Comparison of ENCODE assay signal across 8 cellular contexts in the genomic region with DNA sequence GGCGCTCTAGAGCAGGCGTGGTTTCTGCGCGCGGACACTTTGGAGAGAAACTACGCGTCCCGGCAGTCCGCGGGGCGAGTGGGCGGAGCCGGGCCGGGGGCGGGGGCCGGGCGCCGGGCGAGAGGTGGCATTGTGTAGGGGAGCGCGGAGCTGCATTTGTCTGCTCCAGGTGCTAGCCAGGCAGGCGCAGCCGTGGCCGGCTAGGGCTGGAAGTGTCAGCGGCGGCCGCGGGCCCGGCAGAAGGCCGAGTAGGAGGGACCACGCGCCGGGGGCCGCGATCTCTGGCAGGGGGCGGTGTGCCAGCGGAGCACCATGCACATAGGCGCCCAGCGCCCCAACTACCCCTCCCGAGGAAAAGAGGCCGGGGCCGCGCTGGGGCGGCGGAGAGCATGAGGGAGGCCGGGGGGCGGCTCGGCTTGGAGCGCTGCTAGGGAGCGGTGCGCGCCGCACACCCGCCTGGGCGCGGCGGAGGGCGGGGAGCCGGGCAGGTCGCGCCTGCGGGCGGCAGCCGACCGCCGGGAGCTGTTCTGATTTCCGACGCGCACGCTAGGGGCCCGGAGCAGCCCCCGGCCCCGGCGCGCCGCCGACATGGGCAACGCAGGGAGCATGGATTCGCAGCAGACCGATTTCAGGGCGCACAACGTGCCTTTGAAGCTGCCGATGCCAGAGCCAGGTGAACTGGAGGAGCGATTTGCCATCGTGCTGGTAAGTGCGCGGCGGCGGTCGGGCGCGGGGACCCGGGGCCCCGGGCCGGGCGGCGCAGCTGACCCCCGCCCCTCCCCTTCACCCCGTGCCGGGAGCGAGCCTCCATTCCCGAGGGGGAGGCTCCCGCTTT.
DNase-seq lines count a peak whose midpoint lies in the region; ATAC-seq lines count a peak whose summit lies in the region.

A gene (plus strand): TSS at position 159 of the 835 bp plus-strand sequence.

- H3K36me3 Mint-ChIP-seq in stimulated activated naive CD8-positive, alpha-beta T cell treated with anti-CD3 and anti-CD28 coated beads, Interleukin-15, Interleukin-2, amounts not matched to agents 100 ng/mL and 50 ng/mL, for 24 hours (ENCODE audit: low read depth), result no peaks in the 10 kb centered on the region

- peak within 1 kb of the TSS; percentile 82 for H3K4me3 Mint-ChIP-seq in stimulated activated naive CD8-positive, alpha-beta T cell treated with anti-CD3 and anti-CD28 coated beads, Interleukin-15, Interleukin-2, amounts not matched to agents 100 ng/mL and 50 ng/mL, for 24 hours

- ATAC-seq in GM19395 (IDR thresholded peaks at IDR 0.05; ENCODE audit: unreplicated experiment), result peak; percentile 88
- peak; percentile 84 for ATAC-seq in HG03460 (IDR thresholded peaks at IDR 0.05; ENCODE audit: unreplicated experiment)

- no peaks in the 10 kb centered on the region for H3K27me3 ChIP-seq in mucosa of stomach (ENCODE audit: control insufficient read depth, insufficient read depth, low read length)

- H3K27ac Mint-ChIP-seq in stimulated activated naive CD8-positive, alpha-beta T cell treated with anti-CD3 and anti-CD28 coated beads, Interleukin-15, Interleukin-2, amounts not matched to agents 100 ng/mL and 50 ng/mL, for 24 hours, result no peak within 1 kb of the TSS

- no peaks in the 10 kb centered on the region for H3K9me3 Mint-ChIP-seq in stimulated activated naive CD8-positive, alpha-beta T cell treated with anti-CD3 and anti-CD28 coated beads, Interleukin-15, Interleukin-2, amounts not matched to agents 100 ng/mL and 50 ng/mL, for 24 hours

- H3K9ac ChIP-seq in mucosa of stomach (ENCODE audit: low read length), result peak within 1 kb of the TSS; percentile 67

- H3K4me3 ChIP-seq in mucosa of stomach (ENCODE audit: low read length), result peak within 1 kb of the TSS; percentile 50

- DNase-seq in COR-L47 (lab: John Stamatoyannopoulos, UW), result peak; percentile 51
- DNase-seq in NCI-H774 (lab: John Stamatoyannopoulos, UW), result peak; percentile 64
- DNase-seq in activated CD8-positive, alpha-beta memory T cell treated with anti-CD3 and anti-CD28 coated beads, Interleukin-2, amount 50 U/mL, for 48 hours, result peak; percentile 80
- DNase-seq in fibroblast of gingiva (ENCODE audit: low read depth), result peak; percentile 68

- peaks cover 16% of the 10 kb centered on the region for H3K4me1 Mint-ChIP-seq in stimulated activated naive CD8-positive, alpha-beta T cell treated with anti-CD3 and anti-CD28 coated beads, Interleukin-15, Interleukin-2, amounts not matched to agents 100 ng/mL and 50 ng/mL, for 24 hours (ENCODE audit: low read depth)

- peaks cover 54% of the 10 kb centered on the region for H3K27me3 Mint-ChIP-seq in stimulated activated naive CD8-positive, alpha-beta T cell treated with anti-CD3 and anti-CD28 coated beads, Interleukin-15, Interleukin-2, amounts not matched to agents 100 ng/mL and 50 ng/mL, for 24 hours

- no peaks in the 10 kb centered on the region for H3K9me3 ChIP-seq in mucosa of stomach (ENCODE audit: control insufficient read depth, low read length)

- H3K4me1 ChIP-seq in mucosa of stomach (ENCODE audit: control insufficient read depth, insufficient read depth, low read length), result peaks cover 4% of the 10 kb centered on the region

- H3K36me3 ChIP-seq in mucosa of stomach (ENCODE audit: control insufficient read depth, insufficient read depth, low read length), result no peaks in the 10 kb centered on the region

Comparison
In these comparisons a context has a peak if more than half of its experiments do, and no peak if none do; other contexts are left out.
1. Peak in every context shown above with its lines: DNase-seq, ATAC-seq and H3K4me3 ChIP-seq.